Comparison of ENCODE assay signal across 14 cellular contexts in genomic region chr14:53793790-53794560, GRCh38.
DNase-seq lines count a peak whose midpoint lies in the region; ATAC-seq and TF ChIP-seq lines count a peak whose summit lies in the region.
"Had no signal": no experiment of that assay in that cellular context is flagged by ENCODE, and none has a peak within 500 bp of the region (broad histone marks: within the 10 kb centered on the region; RNA-seq: fewer than 3 reads in every experiment).

No MANE protein-coding gene starts in this region.

- H4K20me1 ChIP-seq in neural progenitor cell (ENCODE audit: low read depth), result no peaks in the 10 kb centered on the region

- H3K4me1 Mint-ChIP-seq in neural progenitor cell, result peaks cover 2% of the 10 kb centered on the region
- H3K4me1 Mint-ChIP-seq: activated naive CD8-positive, alpha-beta T cell treated with anti-CD3 and anti-CD28 coated beads, Interleukin-2, amount 50 U/mL, for 24 hours; naive B cell had no signal

- H3K27me3 ChIP-seq in neural progenitor cell, result no peaks in the 10 kb centered on the region
- H3K27me3 ChIP-seq: uterus had no signal

- H3K27me3 Mint-ChIP-seq in neural progenitor cell (ENCODE audit: insufficient read depth, low read depth), result no peaks in the 10 kb centered on the region
- H3K27me3 Mint-ChIP-seq: activated naive CD8-positive, alpha-beta T cell treated with anti-CD3 and anti-CD28 coated beads, Interleukin-2, amount 50 U/mL, for 24 hours; naive B cell had no signal

- no peak overlapping the region for H3K4me3 Mint-ChIP-seq in neural progenitor cell
- H3K4me3 Mint-ChIP-seq: activated naive CD8-positive, alpha-beta T cell treated with anti-CD3 and anti-CD28 coated beads, Interleukin-2, amount 50 U/mL, for 24 hours; endodermal cell; naive B cell had no signal

- H3K27ac Mint-ChIP-seq in neural progenitor cell, result no peak overlapping the region
- H3K27ac Mint-ChIP-seq: activated naive CD8-positive, alpha-beta T cell treated with anti-CD3 and anti-CD28 coated beads, Interleukin-2, amount 50 U/mL, for 24 hours; endodermal cell; naive B cell had no signal

- H3K79me2 ChIP-seq in neural progenitor cell (ENCODE audit: low read depth), result no peaks in the 10 kb centered on the region

- H3K9me3 ChIP-seq in neural progenitor cell (ENCODE audit: low read depth), result no peaks in the 10 kb centered on the region
- H3K9me3 ChIP-seq: uterus had no signal

- TF ChIP-seq CTCF in neural progenitor cell (IDR thresholded peaks at IDR 0.05), result no peak

- H3K4me3 ChIP-seq in neural progenitor cell, result no peak overlapping the region
- H3K4me3 ChIP-seq: skin epidermis, uterus had no signal

- no peak for ATAC-seq in GM18861 (IDR thresholded peaks at IDR 0.05; ENCODE audit: unreplicated experiment)
- ATAC-seq: activated naive CD8-positive, alpha-beta T cell treated with anti-CD3 and anti-CD28 coated beads, Interleukin-2, amount 50 U/mL, for 24 hours had no signal

- no peak overlapping the region for H3K9ac ChIP-seq in neural progenitor cell

- DNase-seq in EL (peak; percentile 12), NCI-H2107 (lab: John Stamatoyannopoulos, UW) (peak; percentile 15), cerebellar cortex (ENCODE audit: low spot score) (peak; percentile 12), neural progenitor cell (ENCODE audit: low spot score) (no peak), NOMO-1 (lab: John Stamatoyannopoulos, UW; ENCODE audit: unreplicated experiment in 2 of 2) (no peak), NCI-H146 treated with DMSO at 0.1 percent for 48 hours (lab: John Stamatoyannopoulos, UW; ENCODE audit: unreplicated experiment) (no peak)
- DNase-seq in activated CD4-positive, alpha-beta T cell treated with anti-CD3 and anti-CD28 coated beads for 1 hour, result no peak
- DNase-seq: activated naive CD8-positive, alpha-beta T cell treated with anti-CD3 and anti-CD28 coated beads, Interleukin-2, amount 50 U/mL, for 24 hours; endodermal cell; naive B cell had no signal

- no peak overlapping the region for H3K27ac ChIP-seq in neural progenitor cell
- H3K27ac ChIP-seq: C4-2B, skin epidermis, uterus had no signal

- no peaks in the 10 kb centered on the region for H3K9me3 Mint-ChIP-seq in neural progenitor cell
- H3K9me3 Mint-ChIP-seq: activated naive CD8-positive, alpha-beta T cell treated with anti-CD3 and anti-CD28 coated beads, Interleukin-2, amount 50 U/mL, for 24 hours; endodermal cell; naive B cell had no signal

- H2AFZ ChIP-seq in neural progenitor cell (replicated peaks), result peak overlapping the region; percentile 65

- no peaks in the 10 kb centered on the region for H3K36me3 Mint-ChIP-seq in neural progenitor cell
- H3K36me3 Mint-ChIP-seq: naive B cell had no signal

- peaks cover 9% of the 10 kb centered on the region for H3K4me1 ChIP-seq in neural progenitor cell
- H3K4me1 ChIP-seq: uterus had no signal

- no peak overlapping the region for H3K4me2 ChIP-seq in neural progenitor cell

- H3K36me3 ChIP-seq in neural progenitor cell, result no peaks in the 10 kb centered on the region
- H3K36me3 ChIP-seq: uterus had no signal

- no peaks in the 10 kb centered on the region for H3F3A ChIP-seq in neural progenitor cell (ENCODE audit: low read depth)

Comparison
In these comparisons a context has a peak if more than half of its experiments do, and no peak if none do; other contexts are left out.
1. DNase-seq: peak in EL (single experiment), NCI-H2107 (single experiment) and cerebellar cortex (single experiment); none in neural progenitor cell (single experiment), NOMO-1 (0 of 2), NCI-H146 treated with DMSO at 0.1 percent for 48 hours (single experiment) and activated CD4-positive, alpha-beta T cell treated with anti-CD3 and anti-CD28 coated beads for 1 hour (single experiment).